7 cellular contexts compared by ENCODE assay signal in genomic region chr2:37389984-37390765, GRCh38. TPM values are rescaled to one million over a fixed set of nuclear protein-coding genes. Genes with fewer than 3 reads are reported as not detected.
DNase-seq lines count a peak whose midpoint lies in the region; ATAC-seq lines count a peak whose summit lies in the region.

No MANE protein-coding gene starts in this region.

- H3K27me3 ChIP-seq in neuronal stem cell (ENCODE audit: control insufficient read depth in 3 of 3, insufficient read depth in 3 of 3, low read depth in 1 of 3, low read length in 3 of 3), result peaks cover 0 to 6% (median 0%) of the 10 kb centered on the region in 3 experiments

- H3K23ac ChIP-seq in neuronal stem cell (ENCODE audit: low read depth, low read length, poor library complexity), result no peak overlapping the region

- no peaks in the 10 kb centered on the region for H3K9me3 ChIP-seq in neuronal stem cell (replicated peaks in 1 of 2; ENCODE audit: control insufficient read depth in 2 of 2, insufficient read depth in 1 of 2, low read depth in 1 of 2, low read length in 2 of 2)

- H3K9ac ChIP-seq in neuronal stem cell (ENCODE audit: low read depth, low read length, poor library complexity), result no peak overlapping the region

- no peak overlapping the region for H3K18ac ChIP-seq in neuronal stem cell (ENCODE audit: low read length)

- no peak overlapping the region for H2BK15ac ChIP-seq in neuronal stem cell (ENCODE audit: low read length)

- no peak overlapping the region for H2BK120ac ChIP-seq in neuronal stem cell (ENCODE audit: low read depth, low read length)

- H3K27ac ChIP-seq in neuronal stem cell (replicated peaks; ENCODE audit: low read length) (no peak overlapping the region), substantia nigra (ENCODE audit: low read depth, low read length, poor library complexity, severe bottlenecking) (no peak overlapping the region)

- H3K36me3 ChIP-seq in neuronal stem cell (replicated peaks in 1 of 2; ENCODE audit: control insufficient read depth in 2 of 2, insufficient read depth in 2 of 2, low read length in 2 of 2), result no peaks in the 10 kb centered on the region

- no CpG with 5 or more reads among the region's 5 CpGs for WGBS in neuronal stem cell (ENCODE audit: extremely low coverage in 2 of 2, insufficient read length in 2 of 2, insufficient replicate concordance in 1 of 2), 2 donors

- H2AFZ ChIP-seq in neuronal stem cell (ENCODE audit: low read length), result peak overlapping the region; percentile 72

- no peak overlapping the region for H2AK5ac ChIP-seq in neuronal stem cell (ENCODE audit: low read depth, low read length)

- no peak overlapping the region for H2BK12ac ChIP-seq in neuronal stem cell (ENCODE audit: low read length)

- no peak overlapping the region for H3K4me2 ChIP-seq in neuronal stem cell (ENCODE audit: insufficient read depth, low read length, poor library complexity, severe bottlenecking)

- no peak overlapping the region for H4K91ac ChIP-seq in neuronal stem cell (ENCODE audit: low read depth, low read length, poor library complexity)

- H4K8ac ChIP-seq in neuronal stem cell (ENCODE audit: low read depth, low read length), result no peak overlapping the region

- H3K4ac ChIP-seq in neuronal stem cell (ENCODE audit: low read length), result no peak overlapping the region

- H3K4me3 ChIP-seq in neuronal stem cell (ENCODE audit: low read length in 2 of 2), result no peak overlapping the region

- H3K4me1 ChIP-seq in neuronal stem cell (ENCODE audit: control insufficient read depth in 2 of 2, insufficient read depth in 1 of 2, low read depth in 1 of 2, low read length in 2 of 2), result no peaks in the 10 kb centered on the region

- DNase-seq in HCEC 1CT (peak; percentile 91), M059J (ENCODE audit: low read depth) (peak; percentile 95), neuronal stem cell (ENCODE audit: low spot score) (no peak), substantia nigra (lab: John Stamatoyannopoulos, UW) (no peak)
- peak; percentile 6 for DNase-seq in effector CD8-positive, alpha-beta T cell (lab: John Stamatoyannopoulos, UW)

- H2BK5ac ChIP-seq in neuronal stem cell (ENCODE audit: low read length), result no peak overlapping the region

- no peaks in the 10 kb centered on the region for H3K79me1 ChIP-seq in neuronal stem cell (ENCODE audit: low read depth, low read length)

- H3K14ac ChIP-seq in neuronal stem cell (ENCODE audit: low read length), result no peak overlapping the region

- peak; percentile 96 for ATAC-seq in GM18498 (IDR thresholded peaks at IDR 0.05; ENCODE audit: unreplicated experiment)
- peak; percentile 93 for ATAC-seq in activated CD4-positive, CD25-positive, alpha-beta regulatory T cell treated with anti-CD3 and anti-CD28 coated beads, Interleukin-2, amount 50 U/mL, for 24 hours

RNA-seq across cellular contexts. Expression of gene QPCT, which starts 45.7 kb away (rescaled TPM):
- total RNA-seq in M059J (2014; rRNA removed; shearing (Covaris generic)), result 62.5 and 79.6 TPM in 2 replicates
- 6.9 TPM for polyA plus RNA-seq in neuronal stem cell (2013, experiment 1 of 2)
- 7.3 TPM for polyA plus RNA-seq in neuronal stem cell (2013, experiment 2 of 2)

Comparison
In these comparisons a context has a peak if more than half of its experiments do, and no peak if none do; other contexts are left out.
1. DNase-seq: peak in HCEC 1CT (single experiment), M059J (single experiment) and effector CD8-positive, alpha-beta T cell (single experiment); none in neuronal stem cell (single experiment) and substantia nigra (0 of 49).